ENCODE assay signal across 10 cellular contexts in genomic region chr17:48491527-48492273, GRCh38. TPM values are rescaled to one million over a fixed set of nuclear protein-coding genes. Genes with fewer than 3 reads are reported as not detected.
DNase-seq lines count a peak whose midpoint lies in the region; ATAC-seq and TF ChIP-seq lines count a peak whose summit lies in the region.
"Had no signal": no experiment of that assay in that cellular context is flagged by ENCODE, and none has a peak within 500 bp of the region (broad histone marks: within the 10 kb centered on the region; RNA-seq: fewer than 3 reads in every experiment).

No MANE protein-coding gene starts in this region.

- H3K27ac ChIP-seq in naive thymus-derived CD4-positive, alpha-beta T cell (ENCODE audit: low read depth, low read length) = no peak overlapping the region
- H3K27ac ChIP-seq in right atrium auricular region = no peak overlapping the region
- H3K27ac ChIP-seq: KMS-11 had no signal

- H3K36me3 Mint-ChIP-seq in activated T-helper 1 cell treated with anti-CD3 and anti-CD28 coated beads, Interleukin-12 subunit alpha, Interleukin-12 subunit beta, Interleukin-2, Interleukin-4 antibody, amounts not matched to agents 30 ng/mL and 10 ng/mL and 1 ng/mL, durations not matched to agents 14 hours and 24 hours and 36 hours (ENCODE audit: low read depth) = peaks cover 1% of the 10 kb centered on the region
- peaks cover 0 to under 1% (median 0%) of the 10 kb centered on the region in 5 donors for H3K36me3 Mint-ChIP-seq in naive thymus-derived CD4-positive, alpha-beta T cell

- peaks cover 17% of the 10 kb centered on the region for H3K27me3 Mint-ChIP-seq in activated T-helper 1 cell treated with anti-CD3 and anti-CD28 coated beads, Interleukin-12 subunit alpha, Interleukin-12 subunit beta, Interleukin-2, Interleukin-4 antibody, amounts not matched to agents 30 ng/mL and 10 ng/mL and 1 ng/mL, durations not matched to agents 14 hours and 24 hours and 36 hours (ENCODE audit: insufficient read depth)
- peaks cover 6 to 24% (median 20%) of the 10 kb centered on the region in 5 donors for H3K27me3 Mint-ChIP-seq in naive thymus-derived CD4-positive, alpha-beta T cell

- POLR2A ChIA-PET in HEK293T (lab: Yijun Ruan, JAX) = interaction anchor here (0.8 to 3.0 kb wide), 6 partner anchors 9 to 97 kb away, joined by 3 to 13 read pairs (median 5); no protein-coding TSS in a partner anchor
- POLR2A ChIA-PET in naive thymus-derived CD4-positive, alpha-beta T cell (lab: Charles Lee) = interaction anchor here (1.3 to 2.4 kb wide), 2 partner anchors 52 to 89 kb away, joined by 3 to 12 read pairs; no protein-coding TSS in a partner anchor

- H3K4me3 Mint-ChIP-seq in activated T-helper 1 cell treated with anti-CD3 and anti-CD28 coated beads, Interleukin-12 subunit alpha, Interleukin-12 subunit beta, Interleukin-2, Interleukin-4 antibody, amounts not matched to agents 30 ng/mL and 10 ng/mL and 1 ng/mL, durations not matched to agents 14 hours and 24 hours and 36 hours = peak overlapping the region; percentile 62
- peak overlapping the region in 9 of 10 donors; percentile 47 to 79 (median 61) for H3K4me3 Mint-ChIP-seq in naive thymus-derived CD4-positive, alpha-beta T cell

- H3K4me1 ChIP-seq in naive thymus-derived CD4-positive, alpha-beta T cell (ENCODE audit: control insufficient read depth in 2 of 2, insufficient read depth in 2 of 2, low read length in 2 of 2) = peaks cover 6 to 7% of the 10 kb centered on the region in 2 donors
- H3K4me1 ChIP-seq in right atrium auricular region = peaks cover 0 to 9% of the 10 kb centered on the region in 2 donors

- no peak overlapping the region for H3K4me3 ChIP-seq in naive thymus-derived CD4-positive, alpha-beta T cell (ENCODE audit: low read length)
- no peak overlapping the region for H3K4me3 ChIP-seq in right atrium auricular region

- no peaks in the 10 kb centered on the region for H3K9me3 ChIP-seq in naive thymus-derived CD4-positive, alpha-beta T cell (ENCODE audit: control insufficient read depth in 2 of 3, low read length in 3 of 3)
- H3K9me3 ChIP-seq in right atrium auricular region = no peaks in the 10 kb centered on the region
- H3K9me3 ChIP-seq: sigmoid colon had no signal

- no peak for TF ChIP-seq CTCF in right atrium auricular region (IDR thresholded peaks at IDR 0.05)

- no peaks in the 10 kb centered on the region for H3K9me3 Mint-ChIP-seq in activated T-helper 1 cell treated with anti-CD3 and anti-CD28 coated beads, Interleukin-12 subunit alpha, Interleukin-12 subunit beta, Interleukin-2, Interleukin-4 antibody, amounts not matched to agents 30 ng/mL and 10 ng/mL and 1 ng/mL, durations not matched to agents 14 hours and 24 hours and 36 hours
- no peaks in the 10 kb centered on the region for H3K9me3 Mint-ChIP-seq in naive thymus-derived CD4-positive, alpha-beta T cell

- intact Hi-C loops in activated T-helper 1 cell treated with anti-CD3 and anti-CD28 coated beads, Interleukin-12 subunit alpha, Interleukin-12 subunit beta, Interleukin-2, Interleukin-4 antibody, amounts not matched to agents 30 ng/mL and 10 ng/mL and 1 ng/mL, durations not matched to agents 14 hours and 24 hours and 36 hours (cut with micrococcal nuclease) = loop anchor here (1.0 kb wide), 5 partner anchors 8 to 62 kb away; no protein-coding TSS in a partner anchor
- intact Hi-C loops in naive thymus-derived CD4-positive, alpha-beta T cell (cut with micrococcal nuclease) = loop anchor here (1.0 to 5.0 kb wide), 6 partner anchors 15 to 155 kb away; partner anchors contain the start of gene HOXB4 (in 1 of the 2)

- peak overlapping the region; percentile 88 for H3K27ac Mint-ChIP-seq in activated T-helper 1 cell treated with anti-CD3 and anti-CD28 coated beads, Interleukin-12 subunit alpha, Interleukin-12 subunit beta, Interleukin-2, Interleukin-4 antibody, amounts not matched to agents 30 ng/mL and 10 ng/mL and 1 ng/mL, durations not matched to agents 14 hours and 24 hours and 36 hours
- H3K27ac Mint-ChIP-seq in naive thymus-derived CD4-positive, alpha-beta T cell = peak overlapping the region in 1 of 9 donors; percentile 88

- no peak for ATAC-seq in naive thymus-derived CD4-positive, alpha-beta T cell
- ATAC-seq in GM18907 (IDR thresholded peaks at IDR 0.05; ENCODE audit: unreplicated experiment) = no peak

- no peaks in the 10 kb centered on the region for H3K36me3 ChIP-seq in naive thymus-derived CD4-positive, alpha-beta T cell (ENCODE audit: control insufficient read depth in 2 of 3, insufficient read depth in 3 of 3, low read length in 3 of 3)
- no peaks in the 10 kb centered on the region for H3K36me3 ChIP-seq in right atrium auricular region
- H3K36me3 ChIP-seq: sigmoid colon had no signal

- peaks cover 48% of the 10 kb centered on the region for H3K4me1 Mint-ChIP-seq in activated T-helper 1 cell treated with anti-CD3 and anti-CD28 coated beads, Interleukin-12 subunit alpha, Interleukin-12 subunit beta, Interleukin-2, Interleukin-4 antibody, amounts not matched to agents 30 ng/mL and 10 ng/mL and 1 ng/mL, durations not matched to agents 14 hours and 24 hours and 36 hours (ENCODE audit: low read depth)
- H3K4me1 Mint-ChIP-seq in naive thymus-derived CD4-positive, alpha-beta T cell = peaks cover 0 to 55% (median 7%) of the 10 kb centered on the region in 7 donors

- no peaks in the 10 kb centered on the region for H3K27me3 ChIP-seq in naive thymus-derived CD4-positive, alpha-beta T cell (ENCODE audit: control insufficient read depth in 2 of 2, insufficient read depth in 2 of 2, low read length in 2 of 2)
- no peaks in the 10 kb centered on the region for H3K27me3 ChIP-seq in right atrium auricular region
- H3K27me3 ChIP-seq: sigmoid colon had no signal

- DNase-seq in CMK (ENCODE audit: low read depth) = peak; percentile 58
- DNase-seq in HEK293T (ENCODE audit: extremely low spot score) = no peak
- DNase-seq in activated T-helper 1 cell treated with anti-CD3 and anti-CD28 coated beads, Interleukin-12 subunit alpha, Interleukin-12 subunit beta, Interleukin-2, Interleukin-4 antibody, amounts not matched to agents 30 ng/mL and 10 ng/mL and 1 ng/mL, durations not matched to agents 14 hours and 24 hours and 36 hours (ENCODE audit: low spot score) = peak; percentile 28
- DNase-seq in naive thymus-derived CD4-positive, alpha-beta T cell = no peak
- no peak for DNase-seq in dedifferentiated amniotic fluid mesenchymal stem cell (ENCODE audit: extremely low spot score)
- no peak for DNase-seq in right atrium auricular region (ENCODE audit: low spot score)

- CTCF ChIA-PET in HEK293T (lab: Yijun Ruan, JAX) = interaction anchor here (0.6 to 1.7 kb wide), 10 partner anchors 9 to 169 kb away, joined by 3 to 6 read pairs (median 4); partner anchors contain the start of gene HOXB7
- CTCF ChIA-PET in naive thymus-derived CD4-positive, alpha-beta T cell (lab: Charles Lee) = interaction anchor here (0.7 to 3.3 kb wide), 11 partner anchors 12 to 101 kb away, joined by 3 to 18 read pairs (median 3); partner anchors contain the start of genes HOXB3 and HOXB5

TF ChIP-seq in HEK293T, 16 proteins besides CTCF, POLR2A, EP300 and RAD21:
- TF ChIP-seq CTBP1 (IDR thresholded peaks at IDR 0.05; ENCODE audit: borderline replicate concordance) (no peak), ZNF384 (IDR thresholded peaks at IDR 0.05) (0 out of 2 replicates have a peak, but pooled peaks have one; percentile 22)
TF ChIP-seq in HEK293T: peak in this region for 1.

RNA-seq across cellular contexts. Expression of gene HOXB1, which starts 39.1 kb away (rescaled TPM):
- not detected in 2 replicates for total RNA-seq in activated T-helper 1 cell treated with anti-CD3 and anti-CD28 coated beads, Interleukin-12 subunit alpha, Interleukin-12 subunit beta, Interleukin-2, Interleukin-4 antibody, amounts not matched to agents 30 ng/mL and 10 ng/mL and 1 ng/mL, durations not matched to agents 14 hours and 24 hours and 36 hours
- total RNA-seq in naive thymus-derived CD4-positive, alpha-beta T cell = not detected
- polyA plus RNA-seq in naive thymus-derived CD4-positive, alpha-beta T cell = not detected
- not detected for total RNA-seq in right atrium auricular region
- total RNA-seq: kidney epithelial cell had no signal

RNA-seq across cellular contexts. Expression of gene HOXB2, which starts 53.2 kb away (rescaled TPM):
- 32.5 and 32.8 TPM in 2 replicates for total RNA-seq in activated T-helper 1 cell treated with anti-CD3 and anti-CD28 coated beads, Interleukin-12 subunit alpha, Interleukin-12 subunit beta, Interleukin-2, Interleukin-4 antibody, amounts not matched to agents 30 ng/mL and 10 ng/mL and 1 ng/mL, durations not matched to agents 14 hours and 24 hours and 36 hours
- total RNA-seq in naive thymus-derived CD4-positive, alpha-beta T cell = 10 to 100 TPM in 4 of 5 experiments, 1 to 10 TPM in 1; 3.4 to 46.9 (median 34.2) TPM
- 10 to 100 TPM in 1 of 2 donors, 1 to 10 TPM in 1; 9.7 to 23.1 TPM for polyA plus RNA-seq in naive thymus-derived CD4-positive, alpha-beta T cell
- 1 to 10 TPM; 4.8 to 5.5 TPM for total RNA-seq in right atrium auricular region

Comparison
In these comparisons a context has a peak if more than half of its experiments do, and no peak if none do; other contexts are left out.
1. DNase-seq: peak in CMK (single experiment) and activated T-helper 1 cell treated with anti-CD3 and anti-CD28 coated beads, Interleukin-12 subunit alpha, Interleukin-12 subunit beta, Interleukin-2, Interleukin-4 antibody, amounts not matched to agents 30 ng/mL and 10 ng/mL and 1 ng/mL, durations not matched to agents 14 hours and 24 hours and 36 hours (single experiment); none in HEK293T (single experiment), naive thymus-derived CD4-positive, alpha-beta T cell (0 of 9), dedifferentiated amniotic fluid mesenchymal stem cell (single experiment) and right atrium auricular region (single experiment).